ENCODE assay signal across 15 cellular contexts in genomic region chr14:77271113-77271710, GRCh38. TPM values are rescaled to one million over a fixed set of nuclear protein-coding genes. Genes with fewer than 3 reads are reported as not detected.
DNase-seq lines count a peak whose midpoint lies in the region; FAIRE-seq and TF ChIP-seq lines count a peak whose summit lies in the region.
"Had no signal": no experiment of that assay in that cellular context is flagged by ENCODE, and none has a peak within 500 bp of the region (broad histone marks: within the 10 kb centered on the region; RNA-seq: fewer than 3 reads in every experiment).

Gene NGB (minus strand): TSS chr14:77271206. CDS start chr14:77270937, 269 bp downstream.

- no peaks in the 10 kb centered on the region for H3K4me1 Mint-ChIP-seq in astrocyte (ENCODE audit: low read depth, unreplicated experiment)
- H3K4me1 Mint-ChIP-seq in progenitor cell of endocrine pancreas (ENCODE audit: low read depth) = peaks cover 3% of the 10 kb centered on the region

- H3K79me2 ChIP-seq in astrocyte (ENCODE audit: insufficient read depth, low read length) (no peaks in the 10 kb centered on the region), OCI-LY7 (ENCODE audit: insufficient read depth, low read depth, low read length) (no peaks in the 10 kb centered on the region)

- H3K27me3 ChIP-seq in astrocyte (ENCODE audit: insufficient read depth, low read length) = peaks cover 26% of the 10 kb centered on the region

- H4K20me1 ChIP-seq in astrocyte (ENCODE audit: insufficient read depth, low read length) = no peaks in the 10 kb centered on the region
- no peaks in the 10 kb centered on the region for H4K20me1 ChIP-seq in OCI-LY7 (ENCODE audit: insufficient read depth, low read length)

- H3K9ac ChIP-seq in astrocyte (ENCODE audit: low read length) = no peak within 1 kb of the TSS

- intact Hi-C loops in OCI-LY7 (cut with micrococcal nuclease; ENCODE audit: unreplicated experiment) = no loop called here

- H3K27ac Mint-ChIP-seq in astrocyte (ENCODE audit: unreplicated experiment) (no peak within 1 kb of the TSS), progenitor cell of endocrine pancreas (no peak within 1 kb of the TSS)

- H3K4me2 ChIP-seq in astrocyte (ENCODE audit: low read length) (peak within 1 kb of the TSS; percentile 15), OCI-LY7 (ENCODE audit: low read length) (no peak within 1 kb of the TSS)

- CTCF ChIA-PET in OCI-LY7 (lab: Charles Lee; ENCODE audit: unreplicated experiment) = no interaction called here

- TF ChIP-seq CTCF in astrocyte (IDR thresholded peaks at IDR 0.05; ENCODE audit: insufficient read depth, low read depth, low read length) (no peak), progenitor cell of endocrine pancreas (IDR thresholded peaks at IDR 0.05; ENCODE audit: unreplicated experiment) (no peak), OCI-LY7 (conservative IDR thresholded peaks at IDR 0.05; ENCODE audit: low read length) (no peak)

- no peaks in the 10 kb centered on the region for H3K9me2 ChIP-seq in OCI-LY7 (ENCODE audit: insufficient read depth, low read length)

- no peaks in the 10 kb centered on the region for H3K9me3 ChIP-seq in astrocyte (ENCODE audit: insufficient read depth, low read depth, low read length)
- H3K9me3 ChIP-seq in OCI-LY7 (ENCODE audit: low read length) = no peaks in the 10 kb centered on the region

- POLR2A ChIA-PET in OCI-LY7 (lab: Charles Lee) = no interaction called here

- H2AFZ ChIP-seq in astrocyte (ENCODE audit: low read depth, low read length) (no peak within 1 kb of the TSS), OCI-LY7 (ENCODE audit: low read length) (no peak within 1 kb of the TSS)

- H3K4me3 Mint-ChIP-seq in astrocyte (ENCODE audit: unreplicated experiment) (no peak within 1 kb of the TSS), progenitor cell of endocrine pancreas (ENCODE audit: low read depth) (peak within 1 kb of the TSS; percentile 31)

- no peak within 1 kb of the TSS for H3K4me3 ChIP-seq in astrocyte (ENCODE audit: insufficient read depth, low read depth, low read length)
- H3K4me3 ChIP-seq in OCI-LY7 (ENCODE audit: low read depth, low read length, poor library complexity, severe bottlenecking) = no peak within 1 kb of the TSS

- DNase-seq in NCI-H146 (lab: John Stamatoyannopoulos, UW) (peak; percentile 21), NCI-H146 treated with DMSO at 0.1 percent for 48 hours (lab: John Stamatoyannopoulos, UW; ENCODE audit: unreplicated experiment) (no peak), astrocyte (ENCODE audit: low read depth) (no peak), iPS-NIHi7 (ENCODE audit: extremely low spot score) (peak; percentile 45), progenitor cell of endocrine pancreas (ENCODE audit: low spot score, unreplicated experiment) (no peak), KG1 (lab: John Stamatoyannopoulos, UW) (no peak), C1 segment of cervical spinal cord (lab: John Stamatoyannopoulos, UW) (no peak), OCI-LY7 (ENCODE audit: low spot score) (no peak)
- DNase-seq: brain microvascular endothelial cell; effector CD8-positive, alpha-beta T cell; NCI-H1930 had no signal

- H3K27ac ChIP-seq in astrocyte (ENCODE audit: low read depth, low read length) (no peak within 1 kb of the TSS), OCI-LY7 (ENCODE audit: low read depth, low read length, poor library complexity, severe bottlenecking) (no peak within 1 kb of the TSS)
- H3K27ac ChIP-seq: brain microvascular endothelial cell had no signal

- BruUV-seq in OCI-LY7 (replicated peaks; lab: Mats Ljungman, UMichigan) = no TSS peak

- H3K27me3 Mint-ChIP-seq in astrocyte (ENCODE audit: low read depth, unreplicated experiment) (peaks cover 50% of the 10 kb centered on the region), progenitor cell of endocrine pancreas (peaks cover 56% of the 10 kb centered on the region)

- H3K36me3 ChIP-seq in astrocyte (ENCODE audit: insufficient read depth, low read length) (no peaks in the 10 kb centered on the region), OCI-LY7 (ENCODE audit: insufficient read depth, low read length) (no peaks in the 10 kb centered on the region)
- H3K36me3 ChIP-seq: brain microvascular endothelial cell had no signal

- H3K36me3 Mint-ChIP-seq in astrocyte (ENCODE audit: low read depth, unreplicated experiment) (peaks cover 8% of the 10 kb centered on the region), progenitor cell of endocrine pancreas (ENCODE audit: insufficient read depth) (peaks cover 1% of the 10 kb centered on the region)

- H3K9me3 Mint-ChIP-seq in astrocyte (ENCODE audit: unreplicated experiment) (no peaks in the 10 kb centered on the region), progenitor cell of endocrine pancreas (ENCODE audit: low read depth) (no peaks in the 10 kb centered on the region)

- no peak for FAIRE-seq in astrocyte (lab: Jason Lieb, UNC)
- FAIRE-seq: A204.1, GM18507, RCC 7860 had no signal

- H3K4me1 ChIP-seq in astrocyte (ENCODE audit: insufficient read depth, low read length) (no peaks in the 10 kb centered on the region), OCI-LY7 (ENCODE audit: insufficient read depth, low read length, poor library complexity, severe bottlenecking) (peaks cover 7% of the 10 kb centered on the region)

RNA-seq across cellular contexts. Expression of gene NGB, which starts in this region (rescaled TPM):
- total RNA-seq in astrocyte (not detected in 2 replicates), progenitor cell of endocrine pancreas (not detected in 2 replicates), OCI-LY7 (2022) (not detected in 2 replicates)
- total RNA-seq in OCI-LY7 (2014; rRNA removed; shearing (Covaris generic)) = not detected in 2 replicates
- total RNA-seq: mononuclear cell had no signal

Comparison
In these comparisons a context has a peak if more than half of its experiments do, and no peak if none do; other contexts are left out.
1. DNase-seq: peak in NCI-H146 (single experiment) and iPS-NIHi7 (single experiment); none in NCI-H146 treated with DMSO at 0.1 percent for 48 hours (single experiment), astrocyte (single experiment), progenitor cell of endocrine pancreas (single experiment), KG1 (single experiment), C1 segment of cervical spinal cord (0 of 14) and OCI-LY7 (single experiment).